Comparison of ENCODE assay signal across 27 cellular contexts in the genomic region with DNA sequence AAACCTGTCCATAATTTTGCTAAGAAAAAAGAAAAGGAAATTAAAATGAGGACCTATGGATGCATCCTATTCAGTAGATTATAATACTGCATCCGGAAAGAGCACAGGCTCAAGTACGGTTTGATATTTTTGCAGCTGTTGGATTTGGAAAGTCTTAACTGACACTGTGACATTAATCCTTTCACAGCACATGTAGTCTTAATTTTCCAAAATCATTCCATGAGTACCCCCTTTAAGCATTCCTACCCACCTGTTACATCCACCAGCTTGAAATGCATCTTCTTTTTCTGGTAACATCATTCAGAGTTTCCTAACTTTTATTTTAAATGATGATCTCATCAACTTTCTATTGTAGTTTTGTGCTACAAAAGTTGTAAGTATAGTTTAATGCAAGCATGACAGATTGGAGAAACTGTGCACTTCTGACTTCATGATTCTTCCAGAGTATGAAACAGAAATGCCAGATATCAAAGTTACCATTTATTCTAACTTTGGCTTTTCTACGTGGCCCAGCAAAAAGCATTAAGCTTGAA.
"Had no signal": no experiment of that assay in that cellular context is flagged by ENCODE, and none has a peak within 500 bp of the region (broad histone marks: within the 10 kb centered on the region; RNA-seq: fewer than 3 reads in every experiment).

No MANE protein-coding gene starts in this region.

- H3K27me3 ChIP-seq: breast epithelium, MG63 had no signal

- ATAC-seq: activated CD4-positive, alpha-beta T cell treated with anti-CD3 and anti-CD28 coated beads for 36 hours; Panc1; Right ventricle myocardium inferior had no signal

- H3K4me1 ChIP-seq: breast epithelium had no signal

- H3K9ac ChIP-seq: KMS-11, SK-N-SH had no signal

- H3K4me2 ChIP-seq: KMS-11, SK-N-SH had no signal

- H3K36me3 ChIP-seq: breast epithelium, MG63, WERI-Rb-1 had no signal

- H3K27ac ChIP-seq: breast epithelium, KMS-11, WERI-Rb-1 had no signal

- H3K4me3 ChIP-seq: breast epithelium, MG63 had no signal

- DNase-seq: activated CD4-positive, alpha-beta memory T cell treated with anti-CD3 and anti-CD28 coated beads, Interleukin-2, amount 10 ng/mL, durations not matched to agents 7 days and 5 days; activated CD4-positive, alpha-beta T cell treated with anti-CD3 and anti-CD28 coated beads for 36 hours; activated CD4-positive, alpha-beta T cell treated with anti-CD3 and anti-CD28 coated beads, Interleukin-2, amount 50 U/mL, for 1 hour; activated CD8-positive, alpha-beta memory T cell treated with anti-CD3 and anti-CD28 coated beads, Interleukin-2, amount 50 U/mL, for 4 hours; activated naive CD4-positive, alpha-beta T cell treated with anti-CD3 and anti-CD28 coated beads, Interleukin-2, amount 50 U/mL, for 16 hours; activated naive CD8-positive, alpha-beta T cell treated with anti-CD3 and anti-CD28 coated beads, Interleukin-2, amount 10 ng/mL, durations not matched to agents 7 days and 5 days; activated T-cell treated with anti-CD3 and anti-CD28 coated beads, Interleukin-2, amount 50 U/mL, for 1 hour; aorta; caudate nucleus; MG63; NCI-H1092 treated with DMSO at 0.1 percent for 48 hours; NCI-H1417 treated with DMSO at 0.1 percent for 48 hours; NCI-H1694; NCI-H2029; NCI-H2107; NCI-H2171 treated with DMSO at 0.1 percent for 48 hours; NCI-H226; NCI-H526 treated with DMSO at 0.1 percent for 48 hours; NCI-H82; RPMI8226; SK-N-SH; T-helper 1 cell; WERI-Rb-1 had no signal

- H3K9me3 ChIP-seq: breast epithelium, MG63, SK-N-SH had no signal
